ENCODE assay signal across 8 cellular contexts in the genomic region with DNA sequence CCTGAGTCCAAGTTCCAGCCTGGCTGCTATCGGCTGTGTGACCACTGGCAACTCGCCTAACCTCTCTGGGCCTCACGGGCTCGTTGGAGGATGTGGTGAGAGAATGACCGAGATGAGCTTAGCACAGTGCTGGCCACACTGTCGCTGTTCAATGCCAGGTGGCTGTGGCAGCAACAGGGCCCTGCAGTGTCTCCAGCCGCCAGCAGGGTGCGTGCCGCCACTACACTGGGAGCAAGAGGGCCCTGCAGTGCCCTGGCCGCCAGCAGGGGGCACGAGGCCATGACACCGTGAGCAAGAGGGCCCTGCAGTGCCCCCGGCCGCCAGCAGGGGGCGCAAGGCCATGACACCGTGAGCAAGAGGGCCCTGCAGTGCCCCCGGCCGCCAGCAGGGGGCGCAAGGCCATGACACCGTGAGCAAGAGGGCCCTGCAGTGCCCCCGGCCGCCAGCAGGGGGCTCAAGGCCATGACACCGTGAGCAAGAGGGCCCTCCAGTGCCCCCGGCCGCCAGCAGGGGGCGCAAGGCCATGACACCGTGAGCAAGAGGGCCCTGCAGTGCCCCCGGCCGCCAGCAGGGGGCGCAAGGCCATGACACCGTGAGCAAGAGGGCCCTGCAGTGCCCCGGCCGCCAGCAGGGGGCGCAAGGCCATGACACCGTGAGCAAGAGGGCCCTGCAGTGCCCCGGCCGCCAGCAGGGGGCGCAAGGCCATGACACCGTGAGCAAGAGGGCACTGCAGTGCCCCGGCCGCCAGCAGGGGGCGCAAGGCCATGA.
DNase-seq lines count a peak whose midpoint lies in the region; ATAC-seq, FAIRE-seq and TF ChIP-seq lines count a peak whose summit lies in the region.
"Not testable (repeated sequence)": the region's sequence is repeated elsewhere in the genome, so short reads cannot be mapped to it uniquely, and the experiment has no call there.

No MANE protein-coding gene starts in this region.

- not testable (repeated sequence) for H3K4me3 ChIP-seq in CD8-positive, alpha-beta T cell (ENCODE audit: low read depth, low read length); GM12878; smooth muscle cell

- not testable (repeated sequence) for H3K4me2 ChIP-seq in GM12878 (ENCODE audit: control insufficient read depth, insufficient read depth); smooth muscle cell

- TF ChIP-seq CTCF in CD8-positive, alpha-beta T cell (IDR thresholded peaks at IDR 0.05): peak; percentile 50
- TF ChIP-seq CTCF in WTC11 (IDR thresholded peaks at IDR 0.05) (peak; percentile 94), GM12878 (IDR thresholded peaks at IDR 0.05 in 2 of 3, conservative IDR thresholded peaks at IDR 0.05 in 1 of 3; ENCODE audit: control insufficient read depth in 2 of 3, extremely low read depth in 1 of 3, insufficient read depth in 1 of 3, low read depth in 3 of 3, low read length in 3 of 3) (peak; percentile 38 to 50 (median 47)), smooth muscle cell (IDR thresholded peaks at IDR 0.05; ENCODE audit: borderline replicate concordance, insufficient read depth, poor library complexity, severe bottlenecking) (peak; percentile 14)

- H3K27ac Mint-ChIP-seq in CD8-positive, alpha-beta T cell; WTC11: not testable (repeated sequence)

- 0% methylated on average over 9 of the region's 42 CpGs for WGBS in GM12878 (ENCODE audit: insufficient coverage, insufficient replicate concordance, low lambda C conversion rate, missing lambda C conversion rate)
- 88% methylated on average over 13 of the region's 42 CpGs for WGBS in smooth muscle cell (ENCODE audit: low lambda C conversion rate)

- not testable (repeated sequence) for H4K20me1 ChIP-seq in GM12878 (ENCODE audit: control insufficient read depth, insufficient read depth); smooth muscle cell (ENCODE audit: low read depth)

- RAD21 ChIA-PET in GM12878 (lab: Charles Lee; ENCODE audit: unreplicated experiment): not testable (repeated sequence)

- FAIRE-seq in GM12878 (lab: Jason Lieb, UNC): not testable (repeated sequence)

- H3K4me3 Mint-ChIP-seq in CD8-positive, alpha-beta T cell; WTC11: not testable (repeated sequence)

- ATAC-seq in CD8-positive, alpha-beta T cell: peak; percentile 37
- peak; percentile 98 for ATAC-seq in GM18867 (IDR thresholded peaks at IDR 0.05; ENCODE audit: unreplicated experiment)
- peak; percentile 89 for ATAC-seq in GM21515 (IDR thresholded peaks at IDR 0.05; ENCODE audit: unreplicated experiment)
- ATAC-seq in HG02981 (IDR thresholded peaks at IDR 0.05; ENCODE audit: unreplicated experiment): peak; percentile 93
- peak; percentile 57 for ATAC-seq in HG03571 (IDR thresholded peaks at IDR 0.05; ENCODE audit: unreplicated experiment)
- ATAC-seq in WTC11: not testable (repeated sequence)
- ATAC-seq in GM12878: peak; percentile 99

- H3F3A ChIP-seq in smooth muscle cell (ENCODE audit: low read depth): not testable (repeated sequence)

- H3K36me3 ChIP-seq in CD8-positive, alpha-beta T cell (ENCODE audit: insufficient read depth, low read length); GM12878 (ENCODE audit: control insufficient read depth in 2 of 2, insufficient read depth in 2 of 2, low read length in 1 of 2); smooth muscle cell (ENCODE audit: low read depth): not testable (repeated sequence)

- H3K36me3 Mint-ChIP-seq in CD8-positive, alpha-beta T cell: not testable (repeated sequence)
- peaks cover 52% of the 10 kb centered on the region for H3K36me3 Mint-ChIP-seq in WTC11

- not testable (repeated sequence) for H3K9ac ChIP-seq in GM12878 (ENCODE audit: control insufficient read depth, insufficient read depth, low read length); smooth muscle cell (ENCODE audit: low read depth)

- intact Hi-C loops in CD8-positive, alpha-beta T cell (cut with DNase I, micrococcal nuclease); GM12878 (cut with micrococcal nuclease; ENCODE audit: unreplicated experiment): not testable (repeated sequence)

- not testable (repeated sequence) for H3K4me1 Mint-ChIP-seq in CD8-positive, alpha-beta T cell (ENCODE audit: low read depth); WTC11

- H3K27ac ChIP-seq in CD8-positive, alpha-beta T cell (ENCODE audit: low read depth, low read length); GM12878 (ENCODE audit: control insufficient read depth, insufficient read depth); smooth muscle cell (ENCODE audit: low read depth): not testable (repeated sequence)

- not testable (repeated sequence) for H3K4me1 ChIP-seq in CD8-positive, alpha-beta T cell (ENCODE audit: insufficient read depth, low read length); GM12878 (ENCODE audit: control insufficient read depth, insufficient read depth, low read length); smooth muscle cell (ENCODE audit: low read depth)

- POLR2A ChIA-PET in CD8-positive, alpha-beta T cell (lab: Charles Lee); WTC11 (lab: Charles Lee); GM12878 (lab: Charles Lee): not testable (repeated sequence)

- TF ChIP-seq RAD21 in GM12878 (IDR thresholded peaks at IDR 0.05; ENCODE audit: insufficient read depth, low read depth, low read length): not testable (repeated sequence)

- not testable (repeated sequence) for H2AFZ ChIP-seq in GM12878 (ENCODE audit: control insufficient read depth, low read depth, low read length); smooth muscle cell (ENCODE audit: low read depth)

- TF ChIP-seq POLR2A in GM12878 (IDR thresholded peaks at IDR 0.05; ENCODE audit: low read depth, low read length): not testable (repeated sequence)

- not testable (repeated sequence) for H3K27me3 Mint-ChIP-seq in CD8-positive, alpha-beta T cell (ENCODE audit: low read depth)
- H3K27me3 Mint-ChIP-seq in WTC11 (ENCODE audit: low read depth): peaks cover 11% of the 10 kb centered on the region

- not testable (repeated sequence) for BruUV-seq in GM12878 (replicated peaks; lab: Mats Ljungman, UMichigan)

- not testable (repeated sequence) for H3K9me3 Mint-ChIP-seq in CD8-positive, alpha-beta T cell
- H3K9me3 Mint-ChIP-seq in WTC11: peaks cover 53% of the 10 kb centered on the region

- in situ Hi-C loops in GM12878 (cut with MboI): not testable (repeated sequence)

- SMC1A ChIA-PET in GM12878 (lab: Charles Lee; ENCODE audit: uncharacterized antibody, unreplicated experiment): not testable (repeated sequence)

- peak in 1 of 7 experiments; percentile 34 for DNase-seq in CD8-positive, alpha-beta T cell
- DNase-seq in WTC11 (ENCODE audit: low spot score); smooth muscle cell (lab: John Stamatoyannopoulos, UW; ENCODE audit: unreplicated experiment): not testable (repeated sequence)
- DNase-seq in GM12878 (ENCODE audit: low read depth, low spot score): peak; percentile 15

- not testable (repeated sequence) for TF ChIP-seq EP300 in GM12878 (IDR thresholded peaks at IDR 0.05; ENCODE audit: borderline replicate concordance in 1 of 2, control insufficient read depth in 1 of 2, low read depth in 2 of 2, low read length in 2 of 2)

- CTCF ChIA-PET in CD8-positive, alpha-beta T cell (lab: Charles Lee); WTC11 (lab: Charles Lee); GM12878 (lab: Yijun Ruan, JAX): not testable (repeated sequence)

- not testable (repeated sequence) for H3K27me3 ChIP-seq in CD8-positive, alpha-beta T cell (ENCODE audit: insufficient read depth, low read length); GM12878 (replicated peaks in 1 of 2; ENCODE audit: control insufficient read depth in 2 of 2, insufficient read depth in 2 of 2, low read length in 1 of 2); smooth muscle cell (ENCODE audit: low read depth)

- not testable (repeated sequence) for H3K9me3 ChIP-seq in CD8-positive, alpha-beta T cell (ENCODE audit: low read length); GM12878 (replicated peaks; ENCODE audit: control insufficient read depth, insufficient read depth, low read length); smooth muscle cell (replicated peaks; ENCODE audit: low read depth)

- not testable (repeated sequence) for H3K79me2 ChIP-seq in GM12878 (ENCODE audit: control insufficient read depth, insufficient read depth, low read length); smooth muscle cell (ENCODE audit: low read depth)

TF ChIP-seq in GM12878, 131 proteins besides CTCF, POLR2A, EP300 and RAD21:
- 0 out of 2 replicates have a peak, but pooled peaks have one; percentile 12 for TF ChIP-seq ATF3 (IDR thresholded peaks at IDR 0.05; ENCODE audit: borderline replicate concordance, extremely low read depth, low read depth, low read length)

Comparison
In these comparisons a context has a peak if more than half of its experiments do, and no peak if none do; other contexts are left out.
1. CTCF ChIP-seq: peak in every context shown above with its lines; median percentile 94 in WTC11; 50 in CD8-positive, alpha-beta T cell; 47 in GM12878; 14 in smooth muscle cell.